24 cellular contexts compared by ENCODE assay signal in the genomic region with DNA sequence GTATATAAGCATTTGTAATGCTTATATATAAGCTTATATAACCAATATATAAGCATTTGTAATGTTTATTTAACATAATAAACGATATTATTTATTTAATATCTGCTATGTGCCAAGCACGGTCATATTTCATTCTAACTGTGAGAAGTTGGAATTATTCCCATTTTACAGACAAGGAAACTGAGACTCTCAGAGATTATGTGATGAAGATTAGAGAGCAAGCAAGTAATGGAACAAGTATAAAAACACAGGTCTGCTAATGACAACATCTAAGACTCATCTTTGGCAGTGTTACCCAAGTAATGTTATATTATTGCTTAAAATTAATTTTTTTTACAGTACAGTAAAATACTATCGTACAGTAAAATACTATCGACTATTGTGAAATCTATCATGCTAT.
"Had no signal": no experiment of that assay in that cellular context is flagged by ENCODE, and none has a peak within 500 bp of the region (broad histone marks: within the 10 kb centered on the region; RNA-seq: fewer than 3 reads in every experiment).

No MANE protein-coding gene starts in this region.

- H3K27ac ChIP-seq: epithelial cell of prostate, heart left ventricle, lower lobe of right lung, pancreas, transverse colon had no signal

- DNase-seq: activated CD8-positive, alpha-beta memory T cell treated with anti-CD3 and anti-CD28 coated beads, Interleukin-2, amount 50 U/mL, for 48 hours; activated naive CD4-positive, alpha-beta T cell; activated naive CD8-positive, alpha-beta T cell treated with anti-CD3 and anti-CD28 coated beads for 36 hours; activated T-cell treated with anti-CD3 and anti-CD28 coated beads, Interleukin-2, amount 50 U/mL, for 4 hours; amygdala; cerebellar nuclear complex; cortex of kidney; heart left ventricle; left colon; lower lobe of right lung; mesendoderm; mucosa of descending colon; nephron progenitor cell; stimulated activated CD4-positive, alpha-beta T cell treated with anti-CD3 and anti-CD28 coated beads, Interleukin-12 subunit alpha, Interleukin-12 subunit beta, amount 100 ng/mL, for 4 hours; T1000; transverse colon had no signal

- H3K27me3 ChIP-seq: heart left ventricle, pancreas, transverse colon had no signal

- ATAC-seq: activated T-cell treated with anti-CD3 and anti-CD28 coated beads, Interleukin-2, amount 50 U/mL, for 4 hours; heart left ventricle; left colon; lower lobe of right lung; mucosa of descending colon; pancreas; right cardiac atrium; WTC11 had no signal

- H3K9me3 ChIP-seq: heart left ventricle, lower lobe of right lung, mucosa of descending colon, pancreas, transverse colon had no signal

- H3K4me3 Mint-ChIP-seq: activated naive CD8-positive, alpha-beta T cell treated with anti-CD3 and anti-CD28 coated beads for 36 hours; activated T-cell treated with anti-CD3 and anti-CD28 coated beads, Interleukin-2, amount 50 U/mL, for 4 hours; nephron progenitor cell had no signal

- FAIRE-seq: bronchial epithelial cell, keratinocyte, urothelium cell line had no signal

- H3K36me3 Mint-ChIP-seq: activated naive CD8-positive, alpha-beta T cell treated with anti-CD3 and anti-CD28 coated beads for 36 hours; WTC11 had no signal

- H3K27ac Mint-ChIP-seq: activated naive CD8-positive, alpha-beta T cell treated with anti-CD3 and anti-CD28 coated beads for 36 hours; activated T-helper 2 cell treated with anti-CD3 and anti-CD28 coated beads, Interferon-gamma antibody, Interleukin-2, Interleukin-4, amounts not matched to agents 10 μg/mL and 5 μg/mL and 100 μg/mL, durations not matched to agents 14 hours and 24 hours and 36 hours; nephron progenitor cell; WTC11 had no signal

- H3K27me3 Mint-ChIP-seq: activated naive CD8-positive, alpha-beta T cell treated with anti-CD3 and anti-CD28 coated beads for 36 hours had no signal

- H3K4me3 ChIP-seq: lower lobe of right lung, mucosa of descending colon had no signal

- H3K9me3 Mint-ChIP-seq: activated naive CD8-positive, alpha-beta T cell treated with anti-CD3 and anti-CD28 coated beads for 36 hours; activated T-cell treated with anti-CD3 and anti-CD28 coated beads, Interleukin-2, amount 50 U/mL, for 4 hours; activated T-helper 2 cell treated with anti-CD3 and anti-CD28 coated beads, Interferon-gamma antibody, Interleukin-2, Interleukin-4, amounts not matched to agents 10 μg/mL and 5 μg/mL and 100 μg/mL, durations not matched to agents 14 hours and 24 hours and 36 hours; nephron progenitor cell; WTC11 had no signal
